Comparison of ENCODE assay signal across 7 cellular contexts in genomic region chr1:43835141-43836021, GRCh38.
A peak's percentile ranks its signal among the peaks of the same experiment; 100 is the strongest.
DNase-seq lines count a peak whose midpoint lies in the region; ATAC-seq and TF ChIP-seq lines count a peak whose summit lies in the region.

No MANE protein-coding gene starts in this region.

- H3K27me3 ChIP-seq in esophagus (ENCODE audit: control insufficient read depth in 1 of 2, insufficient read depth in 2 of 2, low read length in 2 of 2) (no peaks in the 10 kb centered on the region), gastrocnemius medialis (no peaks in the 10 kb centered on the region)

- DNase-seq in HCEC 1CT (peak; percentile 85), RWPE1 (ENCODE audit: low spot score) (peak; percentile 61), gastrocnemius medialis (no peak), NCI-H1048 (lab: John Stamatoyannopoulos, UW) (no peak), NCI-H187 (lab: John Stamatoyannopoulos, UW) (no peak)
- DNase-seq in stimulated activated CD4-positive, alpha-beta T cell treated with anti-CD3 and anti-CD28 coated beads, Interleukin-1b, Interleukin-23, amount 100 ng/mL, for 48 hours, result no peak

- H3K27ac ChIP-seq in RWPE1, result peak overlapping the region; percentile 76
- H3K27ac ChIP-seq in esophagus (ENCODE audit: low read depth in 2 of 2, low read length in 1 of 2), result peak overlapping the region; percentile 34 to 51
- peak overlapping the region in 3 of 4 donors; percentile 16 to 32 (median 28) for H3K27ac ChIP-seq in gastrocnemius medialis

- POLR2A ChIA-PET in RWPE1 (lab: Yijun Ruan, JAX; ENCODE audit: low non-redundant PET), result no interaction called here

- no peak for TF ChIP-seq POLR2A in gastrocnemius medialis (IDR thresholded peaks at IDR 0.05)

- H3K4me1 ChIP-seq in esophagus (ENCODE audit: control insufficient read depth in 2 of 2, insufficient read depth in 2 of 2, low read length in 1 of 2), result peaks cover 0 to 11% of the 10 kb centered on the region in 2 donors
- peaks cover 23 to 27% of the 10 kb centered on the region in 2 donors for H3K4me1 ChIP-seq in gastrocnemius medialis

- TF ChIP-seq CTCF in RWPE1 (conservative IDR thresholded peaks at IDR 0.05; ENCODE audit: low read depth) (no peak), gastrocnemius medialis (IDR thresholded peaks at IDR 0.05 in 4 of 5, conservative IDR thresholded peaks at IDR 0.05 in 1 of 5) (no peak)

- in situ Hi-C loops in gastrocnemius medialis (cut with MboI; ENCODE audit: low sequenced_read_pairs in 4 of 4), result no loop called here

- intact Hi-C loops in gastrocnemius medialis (cut with DNase I; ENCODE audit: low total_unique reads), result loop anchor here (5.0 kb wide), 1 partner anchor 38 kb away; no protein-coding TSS in a partner anchor

- WGBS in esophagus, 2 donors, result 75 to 82% methylated on average over 10 of the region's 10 CpGs

- ATAC-seq in gastrocnemius medialis, result peak in 1 of 2 donors; percentile 30

- no peaks in the 10 kb centered on the region for H3K9me3 ChIP-seq in esophagus (ENCODE audit: control insufficient read depth in 2 of 2, insufficient read depth in 1 of 2, low read depth in 1 of 2, low read length in 1 of 2)
- H3K9me3 ChIP-seq in gastrocnemius medialis, result no peaks in the 10 kb centered on the region

- CTCF ChIA-PET in RWPE1 (lab: Yijun Ruan, JAX), result interaction anchor here (1.2 kb wide), 1 partner anchor 99 kb away, joined by 3 read pairs; no protein-coding TSS in a partner anchor

- H3K36me3 ChIP-seq in esophagus (ENCODE audit: control insufficient read depth in 2 of 2, insufficient read depth in 2 of 2, low read length in 1 of 2) (no peaks in the 10 kb centered on the region), gastrocnemius medialis (peaks cover 0 to 13% of the 10 kb centered on the region in 2 donors)

- no peak overlapping the region for H3K4me3 ChIP-seq in esophagus (ENCODE audit: low read depth in 1 of 2, low read length in 2 of 2)
- no peak overlapping the region for H3K4me3 ChIP-seq in gastrocnemius medialis

Comparison
In these comparisons a context has a peak if more than half of its experiments do, and no peak if none do; other contexts are left out.
1. DNase-seq: peak in HCEC 1CT (single experiment) and RWPE1 (single experiment); none in gastrocnemius medialis (0 of 2), NCI-H1048 (single experiment), NCI-H187 (0 of 2) and stimulated activated CD4-positive, alpha-beta T cell treated with anti-CD3 and anti-CD28 coated beads, Interleukin-1b, Interleukin-23, amount 100 ng/mL, for 48 hours (single experiment).
2. Peak in every context shown above with its lines, with median percentiles within 50 percentile points of each other: H3K27ac ChIP-seq.